In the genomic region with DNA sequence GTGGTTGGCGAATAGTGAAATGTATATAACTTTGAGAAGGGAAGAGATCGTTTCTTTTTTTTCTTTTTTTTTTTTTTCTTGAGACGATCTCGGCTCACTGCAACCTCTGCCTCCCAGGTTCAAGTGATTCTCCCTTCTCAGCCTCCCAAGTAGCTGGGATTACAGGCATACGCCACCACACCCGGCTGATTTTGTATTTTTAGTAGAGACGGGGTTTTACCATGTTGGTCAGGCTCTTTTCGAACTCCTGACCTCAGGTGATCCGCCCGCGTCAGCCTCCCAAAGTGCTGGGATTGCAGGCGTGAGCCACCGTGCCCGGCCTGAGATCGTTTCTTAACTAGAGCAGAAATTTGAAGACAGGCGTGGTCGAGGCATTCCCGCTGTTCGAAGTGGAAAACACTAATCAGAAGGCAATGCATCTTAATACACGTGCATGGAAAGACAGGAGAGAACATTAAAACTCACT, we compare ENCODE assay signal across 8 cellular contexts. TPM values are rescaled to one million over a fixed set of nuclear protein-coding genes. Genes with fewer than 3 reads are reported as not detected.
DNase-seq lines count a peak whose midpoint lies in the region; ATAC-seq and TF ChIP-seq lines count a peak whose summit lies in the region.
"Not testable (repeated sequence)": the region's sequence is repeated elsewhere in the genome, so short reads cannot be mapped to it uniquely, and the experiment has no call there.

No MANE protein-coding gene starts in this region.

- peak overlapping the region; percentile 86 for H3K4me3 ChIP-seq in GM23338
- H3K4me3 ChIP-seq in NT2/D1 (ENCODE audit: insufficient read length, low read depth) = peak overlapping the region; percentile 74
- peak overlapping the region; percentile 75 to 98 (median 82) for H3K4me3 ChIP-seq in sigmoid colon
- peak overlapping the region; percentile 81 to 97 for H3K4me3 ChIP-seq in vagina

- not testable (repeated sequence) for TF ChIP-seq CTCF in GM23338 (conservative IDR thresholded peaks at IDR 0.05; ENCODE audit: low read depth in 2 of 2); activated CD8-positive, alpha-beta T cell treated with anti-CD3 and anti-CD28 coated beads for 36 hours (IDR thresholded peaks at IDR 0.05); MCF 10A (IDR thresholded peaks at IDR 0.05; ENCODE audit: unreplicated experiment); foreskin keratinocyte (conservative IDR thresholded peaks at IDR 0.05); sigmoid colon (IDR thresholded peaks at IDR 0.05); vagina (IDR thresholded peaks at IDR 0.05)

- H3K4me3 Mint-ChIP-seq in GM23338 = peak overlapping the region; percentile 86
- H3K4me3 Mint-ChIP-seq in activated CD8-positive, alpha-beta T cell treated with anti-CD3 and anti-CD28 coated beads for 36 hours = peak overlapping the region; percentile 92
- peak overlapping the region; percentile 83 for H3K4me3 Mint-ChIP-seq in MCF 10A (ENCODE audit: unreplicated experiment)
- H3K4me3 Mint-ChIP-seq in memory B cell = peak overlapping the region; percentile 92

- POLR2A ChIA-PET in activated CD8-positive, alpha-beta T cell treated with anti-CD3 and anti-CD28 coated beads for 36 hours (lab: Charles Lee) = interaction anchor here (0.7 to 2.8 kb wide), 5 partner anchors 30 to 102 kb away, joined by 3 to 26 read pairs (median 6); a partner anchor contains a TSS
- POLR2A ChIA-PET in MCF 10A (lab: Yijun Ruan, JAX) = interaction anchor here (0.7 to 8.4 kb wide), 23 partner anchors 13 to 1418 kb away, joined by 3 to 375 read pairs (median 4); a partner anchor contains a TSS

- not testable (repeated sequence) for H3K27ac Mint-ChIP-seq in GM23338
- peak overlapping the region; percentile 90 for H3K27ac Mint-ChIP-seq in activated CD8-positive, alpha-beta T cell treated with anti-CD3 and anti-CD28 coated beads for 36 hours
- peak overlapping the region; percentile 76 for H3K27ac Mint-ChIP-seq in MCF 10A (ENCODE audit: low read depth, unreplicated experiment)
- H3K27ac Mint-ChIP-seq in memory B cell = peak overlapping the region; percentile 81

- TF ChIP-seq EP300 in sigmoid colon (IDR thresholded peaks at IDR 0.05) = peak in 1 of 4 donors; percentile 6

- peak overlapping the region; percentile 74 for H3K4me2 ChIP-seq in GM23338

- H3K9ac ChIP-seq in NT2/D1 (ENCODE audit: insufficient read length, low read depth) = peak overlapping the region; percentile 72

- H3K27ac ChIP-seq in GM23338 (ENCODE audit: low read depth) = not testable (repeated sequence)
- peak overlapping the region; percentile 39 for H3K27ac ChIP-seq in foreskin keratinocyte
- peak overlapping the region; percentile 92 to 99 (median 94) for H3K27ac ChIP-seq in sigmoid colon
- H3K27ac ChIP-seq in vagina = peak overlapping the region; percentile 91

- peaks cover 20% of the 10 kb centered on the region for H3K79me2 ChIP-seq in GM23338 (replicated peaks; ENCODE audit: insufficient read depth)

- not testable (repeated sequence) for H3K9me3 ChIP-seq in NT2/D1 (ENCODE audit: insufficient read depth, low read length); sigmoid colon; vagina

- not testable (repeated sequence) for H3K9me2 ChIP-seq in GM23338 (ENCODE audit: insufficient read depth)

- H3K27me3 Mint-ChIP-seq in GM23338 (ENCODE audit: insufficient read depth, low read depth, poor library complexity) = peaks cover 10% of the 10 kb centered on the region
- not testable (repeated sequence) for H3K27me3 Mint-ChIP-seq in activated CD8-positive, alpha-beta T cell treated with anti-CD3 and anti-CD28 coated beads for 36 hours; MCF 10A (ENCODE audit: insufficient read depth, unreplicated experiment); memory B cell

- not testable (repeated sequence) for H3K27me3 ChIP-seq in GM23338 (ENCODE audit: insufficient read depth); NT2/D1 (ENCODE audit: insufficient read depth, insufficient read length); foreskin keratinocyte; sigmoid colon; vagina

- WGBS in sigmoid colon, 2 donors = 9 to 29% methylated on average over 20 of the region's 20 CpGs

- intact Hi-C loops in activated CD8-positive, alpha-beta T cell treated with anti-CD3 and anti-CD28 coated beads for 36 hours (cut with micrococcal nuclease) = loop anchor here (10.0 kb wide), 1 partner anchor 65 kb away; a partner anchor contains a TSS
- intact Hi-C loops in MCF 10A (cut with micrococcal nuclease) (loop anchor here (1.0 to 2.0 kb wide), 2 partner anchors 67 to 751 kb away; a partner anchor contains a TSS), sigmoid colon (cut with DNase I) (loop anchor here (1.0 to 2.0 kb wide), 3 partner anchors 37 to 67 kb away; a partner anchor contains a TSS), vagina (cut with DNase I) (loop anchor here (2.0 kb wide), 1 partner anchor 67 kb away; a partner anchor contains a TSS)

- not testable (repeated sequence) for H4K20me1 ChIP-seq in GM23338 (replicated peaks; ENCODE audit: insufficient read depth)

- not testable (repeated sequence) for H3K36me3 Mint-ChIP-seq in GM23338 (ENCODE audit: low read depth); activated CD8-positive, alpha-beta T cell treated with anti-CD3 and anti-CD28 coated beads for 36 hours (ENCODE audit: low read depth); memory B cell
- peaks cover 15% of the 10 kb centered on the region for H3K36me3 Mint-ChIP-seq in MCF 10A (ENCODE audit: insufficient read depth, unreplicated experiment)

- BruUV-seq in MCF 10A (replicated peaks; lab: Mats Ljungman, UMichigan) = TSS peak; percentile 90

- not testable (repeated sequence) for H3F3A ChIP-seq in GM23338 (replicated peaks; ENCODE audit: low read depth)

- ATAC-seq in GM23338; activated CD8-positive, alpha-beta T cell treated with anti-CD3 and anti-CD28 coated beads for 36 hours; foreskin keratinocyte; memory B cell (ENCODE audit: low read depth): not testable (repeated sequence)

- DNase-seq in GM23338 (ENCODE audit: low spot score); NT2/D1 (ENCODE audit: low read depth, low spot score); MCF 10A (ENCODE audit: unreplicated experiment); foreskin keratinocyte; memory B cell (ENCODE audit: low spot score in 2 of 2); sigmoid colon; vagina (ENCODE audit: extremely low spot score in 2 of 2): not testable (repeated sequence)
- peak; percentile 9 for DNase-seq in activated CD8-positive, alpha-beta T cell treated with anti-CD3 and anti-CD28 coated beads for 36 hours

- CTCF ChIA-PET in activated CD8-positive, alpha-beta T cell treated with anti-CD3 and anti-CD28 coated beads for 36 hours (lab: Charles Lee) = interaction anchor here (0.6 to 2.2 kb wide), 13 partner anchors 12 to 304 kb away, joined by 3 to 11 read pairs (median 4); a partner anchor contains a TSS
- CTCF ChIA-PET in MCF 10A (lab: Yijun Ruan, JAX) = interaction anchor here (0.5 to 4.7 kb wide), 31 partner anchors 8 to 1084 kb away, joined by 3 to 65 read pairs (median 4); a partner anchor contains a TSS

- not testable (repeated sequence) for H3K9me3 Mint-ChIP-seq in GM23338; activated CD8-positive, alpha-beta T cell treated with anti-CD3 and anti-CD28 coated beads for 36 hours; MCF 10A (ENCODE audit: unreplicated experiment); memory B cell

- not testable (repeated sequence) for H3K36me3 ChIP-seq in GM23338 (ENCODE audit: insufficient read depth); NT2/D1 (ENCODE audit: insufficient read depth, insufficient read length, low read length); sigmoid colon; vagina

- peak overlapping the region; percentile 92 for H2AFZ ChIP-seq in GM23338

- not testable (repeated sequence) for H3K4me1 ChIP-seq in GM23338 (ENCODE audit: insufficient read depth); NT2/D1 (ENCODE audit: insufficient read depth, insufficient read length)
- H3K4me1 ChIP-seq in foreskin keratinocyte = peaks cover 11% of the 10 kb centered on the region
- peaks cover 0 to 58% (median 47%) of the 10 kb centered on the region in 4 donors for H3K4me1 ChIP-seq in sigmoid colon
- peaks cover 39% of the 10 kb centered on the region for H3K4me1 ChIP-seq in vagina

- not testable (repeated sequence) for TF ChIP-seq POLR2A in sigmoid colon (IDR thresholded peaks at IDR 0.05); vagina (IDR thresholded peaks at IDR 0.05)

- H3K4me1 Mint-ChIP-seq in GM23338 (peaks cover 40% of the 10 kb centered on the region), MCF 10A (ENCODE audit: insufficient read depth, unreplicated experiment) (peaks cover 30% of the 10 kb centered on the region), memory B cell (peaks cover 23% of the 10 kb centered on the region)
- peaks cover 27% of the 10 kb centered on the region for H3K4me1 Mint-ChIP-seq in activated CD8-positive, alpha-beta T cell treated with anti-CD3 and anti-CD28 coated beads for 36 hours (ENCODE audit: low read depth)

RNA-seq across cellular contexts. Expression of a gene that starts 0.9 kb away (rescaled TPM):
- 9.7 and 13.3 TPM in 2 replicates for total RNA-seq in GM23338 (2014; rRNA removed; shearing (Covaris generic))
- polyA plus RNA-seq in GM23338 (2016; fragmentation: Nextera tagmentation; extraction: Ambion mirVana) (3.7 and 4.7 TPM in 2 replicates), foreskin keratinocyte (5.0 and 7.0 TPM in 2 replicates), sigmoid colon (1 to 10 TPM; 4.4 to 9.6 (median 5.4) TPM)
- total RNA-seq in activated CD8-positive, alpha-beta T cell treated with anti-CD3 and anti-CD28 coated beads for 36 hours = 10 to 100 TPM; 30.7 to 32.1 TPM
- total RNA-seq in MCF 10A (2022) (34.8 and 38.4 TPM in 2 replicates), foreskin keratinocyte (14.7 and 17.2 TPM in 2 replicates), sigmoid colon (10 to 100 TPM; 12.1 to 19.4 (median 16.5) TPM), vagina (12.5 TPM)

RNA-seq across cellular contexts. Expression of a gene that starts 51.2 kb away (rescaled TPM):
- total RNA-seq in GM23338 (2014; rRNA removed; shearing (Covaris generic)) = 54.5 and 65.4 TPM in 2 replicates
- polyA plus RNA-seq in GM23338 (2016; fragmentation: Nextera tagmentation; extraction: Ambion mirVana) (25.0 and 29.5 TPM in 2 replicates), foreskin keratinocyte (17.9 and 20.2 TPM in 2 replicates), sigmoid colon (10 to 100 TPM in 1 of 3 donors, 1 to 10 TPM in 2; 4.8 to 12.9 (median 6.9) TPM)
- 10 to 100 TPM; 58.9 to 59.7 TPM for total RNA-seq in activated CD8-positive, alpha-beta T cell treated with anti-CD3 and anti-CD28 coated beads for 36 hours
- total RNA-seq in MCF 10A (2022) (65.2 and 67.3 TPM in 2 replicates), foreskin keratinocyte (31.6 and 32.5 TPM in 2 replicates), sigmoid colon (10 to 100 TPM; 23.7 to 31.7 (median 27.6) TPM), vagina (38.3 TPM)
